Comparison of ENCODE assay signal across 7 cellular contexts in genomic region chr6:30672445-30673253, GRCh38.
DNase-seq lines count a peak whose midpoint lies in the region; ATAC-seq and TF ChIP-seq lines count a peak whose summit lies in the region.

Gene DHX16, minus strand, starts transcription at chr6:30673006. Its CDS starts 165 bp downstream, at chr6:30672841.

- no peaks in the 10 kb centered on the region for H3K27me3 ChIP-seq in brain microvascular endothelial cell (replicated peaks)

- peak; percentile 34 for DNase-seq in NCI-H2107 treated with DMSO at 0.1 percent for 48 hours (lab: John Stamatoyannopoulos, UW; ENCODE audit: unreplicated experiment)
- DNase-seq in UCSD-AML1 (lab: John Stamatoyannopoulos, UW; ENCODE audit: unreplicated experiment) = peak; percentile 92
- peak; percentile 98 for DNase-seq in brain microvascular endothelial cell
- peak; percentile 95 for DNase-seq in skeletal muscle cell (ENCODE audit: low read depth)

- H3K36me3 ChIP-seq in brain microvascular endothelial cell (replicated peaks) = peaks cover 43% of the 10 kb centered on the region

- H3K4me3 ChIP-seq in brain microvascular endothelial cell (ENCODE audit: low read depth, low read length) = peak within 1 kb of the TSS; percentile 92
- peak within 1 kb of the TSS; percentile 97 for H3K4me3 ChIP-seq in iPS-11a (ENCODE audit: low read depth, low read length)
- H3K4me3 ChIP-seq in skeletal muscle cell (ENCODE audit: low read depth, low read length) = peak within 1 kb of the TSS; percentile 99

- H3K27ac ChIP-seq in brain microvascular endothelial cell = peak within 1 kb of the TSS; percentile 26

- ATAC-seq in GM18502 (IDR thresholded peaks at IDR 0.05; ENCODE audit: poor library complexity, unreplicated experiment) (peak; percentile 75), HG03039 (IDR thresholded peaks at IDR 0.05; ENCODE audit: unreplicated experiment) (peak; percentile 60)

- TF ChIP-seq CTCF in brain microvascular endothelial cell (IDR thresholded peaks at IDR 0.05; ENCODE audit: low read depth, low read length, missing control alignments) = peak; percentile 91

- in situ Hi-C loops in brain microvascular endothelial cell (cut with HindIII; ENCODE audit: low pct_ligation_motif_present, low sequenced_read_pairs) = no loop called here

Comparison
In these comparisons a context has a peak if more than half of its experiments do, and no peak if none do; other contexts are left out.
1. Peak in every context shown above with its lines: DNase-seq, ATAC-seq, H3K4me3 ChIP-seq and H3K27ac ChIP-seq.
2. DNase-seq: peak in every context shown above with its lines; median percentile 98 in brain microvascular endothelial cell; 95 in skeletal muscle cell; 92 in UCSD-AML1; 34 in NCI-H2107 treated with DMSO at 0.1 percent for 48 hours.